Comparison of ENCODE assay signal across 10 cellular contexts in genomic region chr1:170663011-170663410, GRCh38. TPM values are rescaled to one million over a fixed set of nuclear protein-coding genes. Genes with fewer than 3 reads are reported as not detected.
DNase-seq lines count a peak whose midpoint lies in the region; ATAC-seq and TF ChIP-seq lines count a peak whose summit lies in the region.
"Had no signal": no experiment of that assay in that cellular context is flagged by ENCODE, and none has a peak within 500 bp of the region (broad histone marks: within the 10 kb centered on the region; RNA-seq: fewer than 3 reads in every experiment).

No MANE protein-coding gene starts in this region.

- H2BK5ac ChIP-seq in IMR-90 (ENCODE audit: low read depth, low read length, poor library complexity, severe bottlenecking) = peak overlapping the region; percentile 89

- dilution Hi-C loops in IMR-90 (cut with HindIII; ENCODE audit: low sequenced_read_pairs, unreplicated experiment) = no loop called here

- H3K23ac ChIP-seq in IMR-90 (ENCODE audit: low read depth, low read length) = peak overlapping the region; percentile 93

- CTCF ChIA-PET in IMR-90 (lab: Yijun Ruan, JAX) = interaction anchor here (1.0 kb wide), 1 partner anchor 102 kb away, joined by 3 read pairs; no protein-coding TSS in a partner anchor

- H3K27ac Mint-ChIP-seq in chondrocyte (ENCODE audit: unreplicated experiment) = peak overlapping the region; percentile 96
- H3K27ac Mint-ChIP-seq: T-cell had no signal

- H3K4me3 Mint-ChIP-seq in chondrocyte (ENCODE audit: unreplicated experiment) = peak overlapping the region; percentile 86

- intact Hi-C loops in IMR-90 (cut with micrococcal nuclease) (loop anchor here (1.0 to 10.0 kb wide), 7 partner anchors 116 to 734 kb away; partner anchors contain the start of gene KIFAP3), left lung (cut with DNase I) (no loop called here)

- H3K9ac ChIP-seq in IMR-90 (ENCODE audit: low read depth, low read length) = peak overlapping the region; percentile 86

- H3K4me2 ChIP-seq in IMR-90 (ENCODE audit: low read depth, low read length) = peak overlapping the region; percentile 93

- no peaks in the 10 kb centered on the region; the same call in 1 of the 2 replicates for H3K9me3 ChIP-seq in IMR-90 (ENCODE audit: control insufficient read depth, insufficient read depth, low read length)
- no peaks in the 10 kb centered on the region for H3K9me3 ChIP-seq in left lung
- no peaks in the 10 kb centered on the region for H3K9me3 ChIP-seq in thoracic aorta

- H3K27me3 Mint-ChIP-seq in chondrocyte (ENCODE audit: low read depth) = no peaks in the 10 kb centered on the region

- H2AK9ac ChIP-seq in IMR-90 (replicated peaks; ENCODE audit: low read depth, low read length, poor library complexity) = peak overlapping the region; percentile 71

- H2AFZ ChIP-seq in IMR-90 (replicated peaks; ENCODE audit: low read length, poor library complexity) = peak overlapping the region; percentile 59

- H3K18ac ChIP-seq in IMR-90 (ENCODE audit: low read depth, low read length) = peak overlapping the region; percentile 90

- peak overlapping the region; percentile 27; the same call in 1 of the 2 replicates for H2AK5ac ChIP-seq in IMR-90 (ENCODE audit: low read depth, low read length)

- H4K91ac ChIP-seq in IMR-90 (ENCODE audit: insufficient read depth, low read depth, low read length) = peak overlapping the region; percentile 78

- no peaks in the 10 kb centered on the region for H3K27me3 ChIP-seq in IMR-90 (ENCODE audit: control insufficient read depth, insufficient read depth, low read length)
- peaks cover 61 to 98% of the 10 kb centered on the region in 2 donors for H3K27me3 ChIP-seq in left lung
- no peaks in the 10 kb centered on the region for H3K27me3 ChIP-seq in thoracic aorta (replicated peaks; ENCODE audit: insufficient read depth)

- no peaks in the 10 kb centered on the region for H3K9me1 ChIP-seq in IMR-90 (ENCODE audit: insufficient read depth, low read length)

- peaks cover 46% of the 10 kb centered on the region for H3K4me1 Mint-ChIP-seq in chondrocyte (ENCODE audit: low read depth)

- peak overlapping the region; percentile 85 for H2BK20ac ChIP-seq in IMR-90 (ENCODE audit: low read depth, low read length)

- TF ChIP-seq CTCF in IMR-90 (conservative IDR thresholded peaks at IDR 0.05; ENCODE audit: low read depth, low read length) (no peak), chondrocyte (IDR thresholded peaks at IDR 0.05) (no peak), left lung (IDR thresholded peaks at IDR 0.05) (no peak), thoracic aorta (IDR thresholded peaks at IDR 0.05) (no peak)

- peak overlapping the region; percentile 85 for H3K14ac ChIP-seq in IMR-90 (replicated peaks; ENCODE audit: low read depth, low read length)

- WGBS in IMR-90 (ENCODE audit: extremely low coverage in 2 of 2, insufficient read length in 1 of 2), 2 experiments = no CpG with 5 or more reads among the region's 3 CpGs

- H3K4me1 ChIP-seq in IMR-90 (ENCODE audit: control insufficient read depth, insufficient read depth, low read length) (peaks cover 10% of the 10 kb centered on the region), left lung (peaks cover 0 to 17% of the 10 kb centered on the region in 2 donors), thoracic aorta (ENCODE audit: control insufficient read depth in 1 of 2, low read depth in 2 of 2) (peaks cover 0 to 25% of the 10 kb centered on the region in 2 donors)

- BruUV-seq in IMR-90 (replicated peaks; lab: Mats Ljungman, UMichigan) = no TSS peak

- in situ Hi-C loops in IMR-90 (cut with MboI; ENCODE audit: low sequenced_read_pairs) = loop anchor here (10.0 to 25.0 kb wide), 3 partner anchors 128 to 726 kb away; partner anchors contain the start of gene GORAB

- H3K36me3 ChIP-seq in IMR-90 (ENCODE audit: control insufficient read depth, insufficient read depth, low read length) (peaks cover 8% of the 10 kb centered on the region; the same call in 1 of the 2 replicates), left lung (no peaks in the 10 kb centered on the region), thoracic aorta (no peaks in the 10 kb centered on the region)

- H4K20me1 ChIP-seq in IMR-90 (ENCODE audit: insufficient read depth, low read length) = no peaks in the 10 kb centered on the region

- peak overlapping the region; percentile 93 for H4K5ac ChIP-seq in IMR-90 (ENCODE audit: low read depth, low read length)

- peaks cover 5 to 39% of the 10 kb centered on the region in 2 experiments; a peak in 2 of 4 replicates for H3K79me1 ChIP-seq in IMR-90 (ENCODE audit: low read depth in 1 of 2, low read length in 2 of 2)

- peak overlapping the region; percentile 91 for H3K4ac ChIP-seq in IMR-90 (ENCODE audit: low read depth, low read length)

- DNase-seq in IMR-90 (peak; percentile 49), chondrocyte (ENCODE audit: low spot score) (no peak), left lung (no peak), thoracic aorta (ENCODE audit: low spot score) (no peak), LoVo (ENCODE audit: low spot score) (no peak), kidney tubule cell (ENCODE audit: low spot score) (no peak)
- DNase-seq: NCI-H2029, T-cell had no signal

- peak overlapping the region; percentile 94 for H3K56ac ChIP-seq in IMR-90 (ENCODE audit: extremely low read depth, insufficient read depth, low read length)

- peak overlapping the region; percentile 80 for H3K27ac ChIP-seq in IMR-90 (ENCODE audit: insufficient read depth, low read length)
- H3K27ac ChIP-seq in left lung = peak overlapping the region; percentile 57 to 87
- peak overlapping the region; percentile 94 to 96 for H3K27ac ChIP-seq in thoracic aorta

- POLR2A ChIA-PET in IMR-90 (lab: Charles Lee; ENCODE audit: unreplicated experiment) = no interaction called here

- peak overlapping the region; percentile 94 for H2BK120ac ChIP-seq in IMR-90 (ENCODE audit: low read depth, low read length)

- H4K8ac ChIP-seq in IMR-90 (ENCODE audit: low read depth in 2 of 2, low read length in 2 of 2) = peak overlapping the region; percentile 79 to 94

- 0 out of 2 replicates have a peak, but pooled peaks have one; percentile 12 for TF ChIP-seq POLR2A in IMR-90 (IDR thresholded peaks at IDR 0.05; ENCODE audit: low read depth, low read length)

- ATAC-seq in IMR-90 (ENCODE audit: low read depth) (peak; percentile 5), left lung (no peak), thoracic aorta (ENCODE audit: insufficient number of reproducible peaks, low FRiP score, low read depth) (no peak), GM21381 (IDR thresholded peaks at IDR 0.05; ENCODE audit: unreplicated experiment) (no peak), GM18520 (IDR thresholded peaks at IDR 0.05; ENCODE audit: unreplicated experiment) (no peak)
- ATAC-seq: T-cell had no signal

- H3K4me3 ChIP-seq in IMR-90 (ENCODE audit: insufficient read depth, low read depth, low read length) = peak overlapping the region; percentile 88
- H3K4me3 ChIP-seq in left lung = peak overlapping the region in 1 of 2 donors; percentile 43
- peak overlapping the region; percentile 96 for H3K4me3 ChIP-seq in thoracic aorta

- H2BK15ac ChIP-seq in IMR-90 (ENCODE audit: low read depth, low read length) = peak overlapping the region; percentile 33; the same call in 1 of the 3 replicates

- H3K36me3 Mint-ChIP-seq in chondrocyte (ENCODE audit: low read depth) = peaks cover 13% of the 10 kb centered on the region
- H3K36me3 Mint-ChIP-seq: T-cell had no signal

- H3K9me3 Mint-ChIP-seq in chondrocyte (ENCODE audit: low read depth) = no peaks in the 10 kb centered on the region
- H3K9me3 Mint-ChIP-seq: T-cell had no signal

- no peak for TF ChIP-seq RAD21 in IMR-90 (IDR thresholded peaks at IDR 0.05; ENCODE audit: low read length)

TF ChIP-seq in IMR-90, 13 proteins besides CTCF, POLR2A, EP300 and RAD21:
- no peak for TF ChIP-seq RFX5 (IDR thresholded peaks at IDR 0.05; ENCODE audit: low read depth, low read length)

RNA-seq across cellular contexts. Expression of gene PRRX1, which starts 0.9 kb away (rescaled TPM):
- total RNA-seq in IMR-90 (2012; rRNA removed) (65.4 and 82.8 TPM in 2 replicates), chondrocyte (158 to 224 TPM (median 168 TPM) in 3 replicates), left lung (10 to 100 TPM; 64.4 to 79.6 TPM), thoracic aorta (100 to 1,000 TPM in 1 of 2 donors, 10 to 100 TPM in 1; 66.6 to 171 TPM)
- polyA plus RNA-seq in IMR-90 (2012; rRNA removed) = 50.0 and 54.7 TPM in 2 replicates
- 21.0 and 21.4 TPM in 2 replicates for polyA plus RNA-seq in IMR-90 (2012; cell fraction: cytosol; rRNA removed)
- polyA plus RNA-seq in IMR-90 (2012; cell fraction: nucleus; rRNA removed; ENCODE audit: low replicate concordance) = 21.1 and 49.1 TPM in 2 replicates
